ENCODE assay signal across 8 cellular contexts in genomic region chr2:101240694-101241093, GRCh38. TPM values are rescaled to one million over a fixed set of nuclear protein-coding genes. Genes with fewer than 3 reads are reported as not detected.
DNase-seq lines count a peak whose midpoint lies in the region; ATAC-seq and TF ChIP-seq lines count a peak whose summit lies in the region.
"Not testable (repeated sequence)": the region's sequence is repeated elsewhere in the genome, so short reads cannot be mapped to it uniquely, and the experiment has no call there.

No MANE protein-coding gene starts in this region.

- in situ Hi-C loops in ACHN (cut with HindIII; ENCODE audit: low pct_ligation_motif_present, low pct_unique_long_range_greater_than_20kb, low sequenced_read_pairs); Panc1 (cut with HindIII; ENCODE audit: low pct_unique_long_range_greater_than_20kb, low sequenced_read_pairs): not testable (repeated sequence)

- peak; percentile 58 for DNase-seq in ACHN
- DNase-seq in GM06990 (ENCODE audit: extremely low read depth, insufficient read length); LNCaP clone FGC (ENCODE audit: low read depth); Panc1 (ENCODE audit: low read depth, low spot score); activated T-cell treated with anti-CD3 and anti-CD28 coated beads, Interleukin-2, amount 50 U/mL, for 72 hours; endothelial cell (ENCODE audit: low spot score); kidney epithelial cell (ENCODE audit: low read depth): not testable (repeated sequence)

- CTCF ChIA-PET in Panc1 (lab: Charles Lee), result interaction anchor here (0.6 kb wide), 2 partner anchors 12 to 13 kb away, joined by 4 to 9 read pairs; no protein-coding TSS in a partner anchor

- H3K27me3 ChIP-seq in GM06990 (replicated peaks; ENCODE audit: control insufficient read depth, insufficient read depth, low read length); Panc1 (ENCODE audit: control insufficient read depth, insufficient read depth, low read length); kidney epithelial cell (ENCODE audit: control insufficient read depth, insufficient read depth, low read length); parathyroid adenoma (ENCODE audit: control insufficient read depth, insufficient read depth, low read length): not testable (repeated sequence)

- H3K36me3 Mint-ChIP-seq in activated T-cell treated with anti-CD3 and anti-CD28 coated beads, Interleukin-2, amount 50 U/mL, for 72 hours (ENCODE audit: insufficient read depth in 2 of 2); endothelial cell (ENCODE audit: low read depth, unreplicated experiment): not testable (repeated sequence)

- not testable (repeated sequence) for H3K4me3 ChIP-seq in GM06990 (replicated peaks; ENCODE audit: low read depth, low read length); LNCaP clone FGC (ENCODE audit: low read depth, low read length); Panc1 (ENCODE audit: low read depth in 2 of 2, low read length in 2 of 2); kidney epithelial cell (ENCODE audit: low read depth, low read length); parathyroid adenoma (ENCODE audit: low read depth, low read length)

- not testable (repeated sequence) for H3K4me1 ChIP-seq in Panc1 (ENCODE audit: control insufficient read depth, insufficient read depth, low read length); parathyroid adenoma

- not testable (repeated sequence) for H3K27me3 Mint-ChIP-seq in activated T-cell treated with anti-CD3 and anti-CD28 coated beads, Interleukin-2, amount 50 U/mL, for 72 hours (ENCODE audit: low read depth); endothelial cell (ENCODE audit: unreplicated experiment)

- H3K36me3 ChIP-seq in GM06990 (ENCODE audit: control insufficient read depth, insufficient read depth, low read length); Panc1 (ENCODE audit: control insufficient read depth, insufficient read depth, low read length); kidney epithelial cell (ENCODE audit: control insufficient read depth, insufficient read depth, low read length); parathyroid adenoma (ENCODE audit: control insufficient read depth, insufficient read depth, low read length): not testable (repeated sequence)

- not testable (repeated sequence) for H3K9me3 Mint-ChIP-seq in activated T-cell treated with anti-CD3 and anti-CD28 coated beads, Interleukin-2, amount 50 U/mL, for 72 hours; endothelial cell (ENCODE audit: unreplicated experiment)

- peak overlapping the region in 1 of 2 donors; percentile 24 for H3K4me3 Mint-ChIP-seq in activated T-cell treated with anti-CD3 and anti-CD28 coated beads, Interleukin-2, amount 50 U/mL, for 72 hours
- H3K4me3 Mint-ChIP-seq in endothelial cell (ENCODE audit: unreplicated experiment), result not testable (repeated sequence)

- ATAC-seq in Panc1; activated T-cell treated with anti-CD3 and anti-CD28 coated beads, Interleukin-2, amount 50 U/mL, for 72 hours (replicated peaks in 1 of 2): not testable (repeated sequence)

- not testable (repeated sequence) for H3K9ac ChIP-seq in parathyroid adenoma

- POLR2A ChIA-PET in Panc1 (lab: Charles Lee), result not testable (repeated sequence)

- H3K79me2 ChIP-seq in parathyroid adenoma, result not testable (repeated sequence)

- not testable (repeated sequence) for H3K9me3 ChIP-seq in Panc1 (ENCODE audit: control insufficient read depth, insufficient read depth, low read depth, low read length); parathyroid adenoma (ENCODE audit: control insufficient read depth, low read length)

- not testable (repeated sequence) for BruUV-seq in Panc1 (replicated peaks; lab: Mats Ljungman, UMichigan)

- peak overlapping the region; percentile 76 for H3K27ac Mint-ChIP-seq in activated T-cell treated with anti-CD3 and anti-CD28 coated beads, Interleukin-2, amount 50 U/mL, for 72 hours
- H3K27ac Mint-ChIP-seq in endothelial cell (ENCODE audit: unreplicated experiment), result not testable (repeated sequence)

- TF ChIP-seq CTCF in GM06990 (IDR thresholded peaks at IDR 0.05; ENCODE audit: insufficient read depth, low read length, poor library complexity, severe bottlenecking), result peak; percentile 59
- peak; percentile 44 for TF ChIP-seq CTCF in LNCaP clone FGC (IDR thresholded peaks at IDR 0.05; ENCODE audit: control insufficient read depth, extremely low read depth, insufficient read depth)
- TF ChIP-seq CTCF in Panc1 (IDR thresholded peaks at IDR 0.05), result peak; percentile 68; the same call in 1 of the 2 replicates
- TF ChIP-seq CTCF in endothelial cell (IDR thresholded peaks at IDR 0.05; ENCODE audit: unreplicated experiment), result peak; percentile 32
- TF ChIP-seq CTCF in kidney epithelial cell (IDR thresholded peaks at IDR 0.05; ENCODE audit: insufficient read depth, low read length, poor library complexity, severe bottlenecking), result peak; percentile 52
- peak; percentile 56 for TF ChIP-seq CTCF in parathyroid adenoma (IDR thresholded peaks at IDR 0.05)

- not testable (repeated sequence) for H3K4me1 Mint-ChIP-seq in activated T-cell treated with anti-CD3 and anti-CD28 coated beads, Interleukin-2, amount 50 U/mL, for 72 hours (ENCODE audit: low read depth); endothelial cell (ENCODE audit: unreplicated experiment)

- H3K4me2 ChIP-seq in parathyroid adenoma (ENCODE audit: low read length), result not testable (repeated sequence)

- intact Hi-C loops in Panc1 (cut with micrococcal nuclease; ENCODE audit: unreplicated experiment), result not testable (repeated sequence)

- not testable (repeated sequence) for H2AFZ ChIP-seq in parathyroid adenoma

- H3K27ac ChIP-seq in Panc1 (ENCODE audit: low read length); parathyroid adenoma: not testable (repeated sequence)

RNA-seq across cellular contexts. Expression of gene CNOT11, which starts 12.0 kb away (rescaled TPM):
- 58.3 TPM for total RNA-seq in Panc1 (2021; ENCODE audit: unreplicated experiment)
- polyA plus RNA-seq in Panc1 (2012; ENCODE audit: insufficient read length), result 33.0 TPM
- 10 to 100 TPM; 57.4 to 59.3 TPM for total RNA-seq in activated T-cell treated with anti-CD3 and anti-CD28 coated beads, Interleukin-2, amount 50 U/mL, for 72 hours
- total RNA-seq in endothelial cell (ENCODE audit: unreplicated experiment), result 47.1 TPM
- 51.3 and 62.9 TPM in 2 replicates for total RNA-seq in kidney epithelial cell
